In genomic region chr22:29245626-29246385, GRCh38 we compare ENCODE assay signal across 8 cellular contexts. TPM values are rescaled to one million over a fixed set of nuclear protein-coding genes. Genes with fewer than 3 reads are reported as not detected.
A peak's percentile ranks its signal among the peaks of the same experiment; 100 is the strongest.
DNase-seq lines count a peak whose midpoint lies in the region; ATAC-seq and TF ChIP-seq lines count a peak whose summit lies in the region.

No MANE protein-coding gene starts in this region.

- peaks cover 7% of the 10 kb centered on the region for H3K9me3 Mint-ChIP-seq in activated B cell treated with CpG ODN at 0.5 μM for 24 hours

- H3K27ac ChIP-seq in AG04450 (ENCODE audit: low read depth, low read length) = no peak overlapping the region

- POLR2A ChIA-PET in AG04450 (lab: Yijun Ruan, JAX) (no interaction called here), activated B cell treated with CpG ODN at 0.5 μM for 24 hours (lab: Charles Lee) (interaction anchor here (0.5 to 0.6 kb wide), 2 partner anchors 68 to 267 kb away, joined by 3 to 7 read pairs; no protein-coding TSS in a partner anchor)

- peaks cover 20% of the 10 kb centered on the region for H3K27me3 Mint-ChIP-seq in activated B cell treated with CpG ODN at 0.5 μM for 24 hours

- no peaks in the 10 kb centered on the region for H3K4me1 Mint-ChIP-seq in activated B cell treated with CpG ODN at 0.5 μM for 24 hours

- peaks cover 8% of the 10 kb centered on the region for H3K27me3 ChIP-seq in AG04450 (ENCODE audit: control insufficient read depth, insufficient read depth, low read length)

- H3K4me3 ChIP-seq in AG04450 (ENCODE audit: low read depth, low read length) (no peak overlapping the region), cardiac fibroblast (replicated peaks in 1 of 2; ENCODE audit: low read depth in 2 of 2, low read length in 2 of 2) (no peak overlapping the region)

- CTCF ChIA-PET in AG04450 (lab: Charles Lee) = interaction anchor here (0.5 to 3.1 kb wide), 38 partner anchors 9 to 745 kb away, joined by 3 to 26 read pairs (median 6); partner anchors contain the start of gene KREMEN1
- CTCF ChIA-PET in activated B cell treated with CpG ODN at 0.5 μM for 24 hours (lab: Charles Lee) = interaction anchor here (0.6 to 2.1 kb wide), 24 partner anchors 9 to 645 kb away, joined by 3 to 45 read pairs (median 4); partner anchors contain the start of genes C22orf31 and EMID1

- TF ChIP-seq CTCF in AG04450 (IDR thresholded peaks at IDR 0.05; ENCODE audit: low read depth, low read length) = peak; percentile 99
- TF ChIP-seq CTCF in activated B cell treated with CpG ODN at 0.5 μM for 24 hours (IDR thresholded peaks at IDR 0.05) = peak; percentile 88
- TF ChIP-seq CTCF in cardiac fibroblast (IDR thresholded peaks at IDR 0.05; ENCODE audit: low read depth, low read length) = peak; percentile 100

- peaks cover 4% of the 10 kb centered on the region for H3K9me3 ChIP-seq in AG04450 (ENCODE audit: control insufficient read depth, insufficient read depth, low read length)

- DNase-seq in AG04450 (ENCODE audit: low read depth, low spot score) = peak; percentile 29
- DNase-seq in NCI-H146 (lab: John Stamatoyannopoulos, UW) = peak; percentile 42
- DNase-seq in activated B cell treated with CpG ODN at 0.5 μM for 24 hours = peak; percentile 56
- peak; percentile 75 to 79 for DNase-seq in cardiac fibroblast (ENCODE audit: low read depth in 2 of 2)
- DNase-seq in left colon = peak in 1 of 2 donors; percentile 67
- DNase-seq in stimulated activated CD4-positive, alpha-beta T cell treated with anti-CD3 and anti-CD28 coated beads, Interleukin-4, amount 100 ng/mL, for 48 hours (ENCODE audit: low read depth in 2 of 2) = peak; percentile 50 to 65

- ATAC-seq in GM19372 (IDR thresholded peaks at IDR 0.05; ENCODE audit: low read depth, unreplicated experiment) = peak; percentile 59
- peak; percentile 99 for ATAC-seq in activated B cell treated with CpG ODN at 0.5 μM for 24 hours (ENCODE audit: low read depth)
- peak; percentile 92 for ATAC-seq in left colon
- ATAC-seq in HG02571 (IDR thresholded peaks at IDR 0.05; ENCODE audit: unreplicated experiment) = no peak

- no peak overlapping the region for H3K4me3 Mint-ChIP-seq in activated B cell treated with CpG ODN at 0.5 μM for 24 hours

- intact Hi-C loops in activated B cell treated with CpG ODN at 0.5 μM for 24 hours (cut with micrococcal nuclease) (loop anchor here (1.0 to 10.0 kb wide), 9 partner anchors 21 to 643 kb away; partner anchors contain the start of genes KREMEN1 and RHBDD3), left colon (cut with DNase I, micrococcal nuclease) (loop anchor here in 1 of 2 donors (10.0 kb wide), 1 partner anchor 391 kb away; no protein-coding TSS in a partner anchor)

- no peak overlapping the region for H3K27ac Mint-ChIP-seq in activated B cell treated with CpG ODN at 0.5 μM for 24 hours

- H3K36me3 Mint-ChIP-seq in activated B cell treated with CpG ODN at 0.5 μM for 24 hours (ENCODE audit: low read depth) = no peaks in the 10 kb centered on the region

RNA-seq across cellular contexts. Expression of gene RHBDD3, which starts 22.0 kb away (rescaled TPM):
- 9.9 and 13.8 TPM in 2 replicates for polyA plus RNA-seq in AG04450 (2011; rRNA removed)
- polyA minus RNA-seq in AG04450 (2011; rRNA and poly(A)+ RNA removed) = 3.6 and 5.0 TPM in 2 replicates
- total RNA-seq in activated B cell treated with CpG ODN at 0.5 μM for 24 hours (17.7 and 17.9 TPM in 2 replicates), left colon (10 to 100 TPM; 13.4 to 19.7 TPM)

RNA-seq across cellular contexts. Expression of gene EWSR1, which starts 22.3 kb away (rescaled TPM):
- polyA plus RNA-seq in AG04450 (2011; rRNA removed) = 146 and 185 TPM in 2 replicates
- 206 and 243 TPM in 2 replicates for polyA minus RNA-seq in AG04450 (2011; rRNA and poly(A)+ RNA removed)
- total RNA-seq in activated B cell treated with CpG ODN at 0.5 μM for 24 hours (347 and 382 TPM in 2 replicates), left colon (100 to 1,000 TPM; 158 to 192 TPM)

RNA-seq across cellular contexts. Expression of gene EMID1, which starts 40.1 kb away (rescaled TPM):
- 1.1 and 1.6 TPM in 2 replicates for polyA plus RNA-seq in AG04450 (2011; rRNA removed)
- polyA minus RNA-seq in AG04450 (2011; rRNA and poly(A)+ RNA removed) = 0.74 and 1.0 TPM in 2 replicates
- total RNA-seq in activated B cell treated with CpG ODN at 0.5 μM for 24 hours (not detected in 2 replicates), left colon (1 to 10 TPM; 1.2 to 4.9 TPM)
